In the genomic region with DNA sequence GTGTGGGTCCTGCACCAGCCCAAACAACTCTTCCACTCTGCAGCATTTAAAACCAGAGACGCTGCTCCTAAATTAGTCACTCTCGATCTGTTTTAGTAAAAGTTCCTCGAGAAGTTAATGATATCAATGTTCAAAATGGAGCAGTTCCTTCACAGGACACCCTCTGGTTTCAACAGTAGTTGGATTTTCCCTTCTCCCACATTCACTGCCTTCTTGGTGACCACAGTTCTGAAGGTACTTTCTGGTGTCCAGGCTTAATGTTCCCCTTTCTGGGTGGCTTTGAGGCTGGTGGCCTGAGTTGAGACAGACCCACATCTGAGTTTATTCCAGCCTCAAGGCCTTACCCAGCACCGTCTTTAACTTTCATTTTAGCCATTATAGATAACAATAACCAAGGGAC, we compare ENCODE assay signal across 32 cellular contexts.
"Had no signal": no experiment of that assay in that cellular context is flagged by ENCODE, and none has a peak within 500 bp of the region (broad histone marks: within the 10 kb centered on the region; RNA-seq: fewer than 3 reads in every experiment).

No MANE protein-coding gene starts in this region.

- H3K36me3 Mint-ChIP-seq: activated CD4-positive, alpha-beta memory T cell treated with anti-CD3 and anti-CD28 coated beads for 36 hours; activated CD8-positive, alpha-beta memory T cell treated with anti-CD3 and anti-CD28 coated beads, Interleukin-2, amount 10 ng/mL, durations not matched to agents 7 days and 5 days; activated naive CD4-positive, alpha-beta T cell treated with anti-CD3 and anti-CD28 coated beads, Interleukin-2, amount 10 ng/mL, durations not matched to agents 7 days and 5 days; activated naive CD8-positive, alpha-beta T cell treated with anti-CD3 and anti-CD28 coated beads, Interleukin-2, amount 10 ng/mL, durations not matched to agents 7 days and 5 days; brain had no signal

- H3K27me3 Mint-ChIP-seq: activated B cell treated with CpG ODN at 0.5 μM for 24 hours; activated CD4-positive, alpha-beta memory T cell treated with anti-CD3 and anti-CD28 coated beads for 36 hours; activated CD4-positive, alpha-beta T cell treated with anti-CD3 and anti-CD28 coated beads, Interleukin-2, amount 10 ng/mL, durations not matched to agents 24 days and 14 days; activated CD8-positive, alpha-beta memory T cell treated with anti-CD3 and anti-CD28 coated beads, Interleukin-2, amount 10 ng/mL, durations not matched to agents 7 days and 5 days; activated naive CD4-positive, alpha-beta T cell treated with anti-CD3 and anti-CD28 coated beads, Interleukin-2, amount 10 ng/mL, durations not matched to agents 7 days and 5 days; activated naive CD4-positive, alpha-beta T cell treated with anti-CD3 and anti-CD28 coated beads, Interleukin-2, amount 50 U/mL, for 24 hours; activated naive CD8-positive, alpha-beta T cell; activated naive CD8-positive, alpha-beta T cell treated with anti-CD3 and anti-CD28 coated beads, Interleukin-2, amount 10 ng/mL, durations not matched to agents 7 days and 5 days; activated naive CD8-positive, alpha-beta T cell treated with anti-CD3 and anti-CD28 coated beads, Interleukin-2, amount 50 U/mL, for 24 hours; activated T-cell treated with anti-CD3 and anti-CD28 coated beads, Interleukin-2, amount 50 U/mL, for 24 hours; brain; central memory CD8-positive, alpha-beta T cell had no signal

- H3K4me3 Mint-ChIP-seq: activated B cell treated with CpG ODN at 0.5 μM for 24 hours; activated CD4-positive, alpha-beta memory T cell treated with anti-CD3 and anti-CD28 coated beads for 36 hours; activated CD4-positive, alpha-beta T cell treated with anti-CD3 and anti-CD28 coated beads, Interleukin-2, amount 10 ng/mL, durations not matched to agents 24 days and 14 days; activated CD8-positive, alpha-beta memory T cell treated with anti-CD3 and anti-CD28 coated beads, Interleukin-2, amount 10 ng/mL, durations not matched to agents 7 days and 5 days; activated CD8-positive, alpha-beta T cell treated with anti-CD3 and anti-CD28 coated beads, Interleukin-2, amount 10 ng/mL, durations not matched to agents 7 days and 5 days; activated naive CD4-positive, alpha-beta T cell treated with anti-CD3 and anti-CD28 coated beads, Interleukin-2, amount 10 ng/mL, durations not matched to agents 7 days and 5 days; activated naive CD4-positive, alpha-beta T cell treated with anti-CD3 and anti-CD28 coated beads, Interleukin-2, amount 50 U/mL, for 24 hours; activated naive CD8-positive, alpha-beta T cell; activated naive CD8-positive, alpha-beta T cell treated with anti-CD3 and anti-CD28 coated beads, Interleukin-2, amount 10 ng/mL, durations not matched to agents 7 days and 5 days; activated naive CD8-positive, alpha-beta T cell treated with anti-CD3 and anti-CD28 coated beads, Interleukin-2, amount 50 U/mL, for 24 hours; activated T-cell treated with anti-CD3 and anti-CD28 coated beads, Interleukin-2, amount 50 U/mL, for 24 hours; brain; central memory CD8-positive, alpha-beta T cell; T-helper 1 cell treated with Interleukin-12 subunit alpha and Interleukin-12 subunit beta and Interleukin-4 antibody, amounts not matched to agents 30 μg/mL and 1 μg/mL, for 36 hours; T-helper 2 cell treated with Interferon-gamma antibody and Interleukin-4, amounts not matched to agents 5 μg/mL and 100 μg/mL, for 36 hours had no signal

- ATAC-seq: activated CD8-positive, alpha-beta memory T cell treated with anti-CD3 and anti-CD28 coated beads, Interleukin-2, amount 10 ng/mL, durations not matched to agents 7 days and 5 days; activated CD8-positive, alpha-beta T cell treated with anti-CD3 and anti-CD28 coated beads, Interleukin-2, amount 10 ng/mL, durations not matched to agents 7 days and 5 days; activated naive CD8-positive, alpha-beta T cell treated with anti-CD3 and anti-CD28 coated beads, Interleukin-2, amount 50 U/mL, for 24 hours had no signal

- H3K4me1 Mint-ChIP-seq: activated B cell treated with CpG ODN at 0.5 μM for 24 hours; activated CD4-positive, alpha-beta T cell treated with anti-CD3 and anti-CD28 coated beads, Interleukin-2, amount 10 ng/mL, durations not matched to agents 24 days and 14 days; activated CD8-positive, alpha-beta memory T cell treated with anti-CD3 and anti-CD28 coated beads, Interleukin-2, amount 10 ng/mL, durations not matched to agents 7 days and 5 days; activated naive CD4-positive, alpha-beta T cell treated with anti-CD3 and anti-CD28 coated beads, Interleukin-2, amount 10 ng/mL, durations not matched to agents 7 days and 5 days; activated naive CD4-positive, alpha-beta T cell treated with anti-CD3 and anti-CD28 coated beads, Interleukin-2, amount 50 U/mL, for 24 hours; activated naive CD8-positive, alpha-beta T cell treated with anti-CD3 and anti-CD28 coated beads, Interleukin-2, amount 10 ng/mL, durations not matched to agents 7 days and 5 days; activated naive CD8-positive, alpha-beta T cell treated with anti-CD3 and anti-CD28 coated beads, Interleukin-2, amount 50 U/mL, for 24 hours; central memory CD8-positive, alpha-beta T cell had no signal

- DNase-seq: activated B cell treated with CpG ODN at 0.5 μM for 24 hours; activated CD4-positive, alpha-beta memory T cell treated with anti-CD3 and anti-CD28 coated beads for 36 hours; activated CD4-positive, alpha-beta T cell treated with anti-CD3 and anti-CD28 coated beads for 4 hours; activated CD4-positive, alpha-beta T cell treated with anti-CD3 and anti-CD28 coated beads, Interleukin-2, amount 10 ng/mL, durations not matched to agents 24 days and 14 days; activated CD4-positive, alpha-beta T cell treated with anti-CD3 and anti-CD28 coated beads, Interleukin-2, amount 50 U/mL, for 1 hour; activated CD4-positive, alpha-beta T cell treated with anti-CD3 and anti-CD28 coated beads, Interleukin-2, amount 50 U/mL, for 4 hours; activated CD4-positive, CD25-positive, alpha-beta regulatory T cell treated with anti-CD3 and anti-CD28 coated beads, Interleukin-2, amount 50 U/mL, for 72 hours; activated CD8-positive, alpha-beta memory T cell treated with anti-CD3 and anti-CD28 coated beads for 24 hours; activated CD8-positive, alpha-beta memory T cell treated with anti-CD3 and anti-CD28 coated beads, Interleukin-2, amount 10 ng/mL, durations not matched to agents 7 days and 5 days; activated CD8-positive, alpha-beta memory T cell treated with anti-CD3 and anti-CD28 coated beads, Interleukin-2, amount 50 U/mL, for 48 hours; activated CD8-positive, alpha-beta T cell treated with anti-CD3 and anti-CD28 coated beads, Interleukin-2, amount 10 ng/mL, durations not matched to agents 7 days and 5 days; activated effector memory CD4-positive, alpha-beta T cell treated with Interleukin-2 at 50 U/mL for 16 hours; activated gamma-delta T cell; activated naive CD4-positive, alpha-beta T cell treated with anti-CD3 and anti-CD28 coated beads, Interleukin-2, amount 10 ng/mL, durations not matched to agents 7 days and 5 days; activated naive CD4-positive, alpha-beta T cell treated with Interleukin-2 at 50 U/mL for 16 hours; activated naive CD8-positive, alpha-beta T cell treated with anti-CD3 and anti-CD28 coated beads, Interleukin-2, amount 10 ng/mL, durations not matched to agents 7 days and 5 days; activated naive CD8-positive, alpha-beta T cell treated with anti-CD3 and anti-CD28 coated beads, Interleukin-2, amount 50 U/mL, for 24 hours; activated T-cell treated with anti-CD3 and anti-CD28 coated beads, Interleukin-2, amount 50 U/mL, for 24 hours; activated T-cell treated with anti-CD3 and anti-CD28 coated beads, Interleukin-2, amount 50 U/mL, for 48 hours; amygdala; anterior cingulate cortex; caudate nucleus; cerebellar nuclear complex; T-helper 2 cell; T-helper 9 cell had no signal

- H3K27ac Mint-ChIP-seq: activated B cell treated with CpG ODN at 0.5 μM for 24 hours; activated CD4-positive, alpha-beta memory T cell treated with anti-CD3 and anti-CD28 coated beads for 36 hours; activated CD4-positive, alpha-beta T cell treated with anti-CD3 and anti-CD28 coated beads, Interleukin-2, amount 10 ng/mL, durations not matched to agents 24 days and 14 days; activated CD8-positive, alpha-beta memory T cell treated with anti-CD3 and anti-CD28 coated beads, Interleukin-2, amount 10 ng/mL, durations not matched to agents 7 days and 5 days; activated CD8-positive, alpha-beta T cell treated with anti-CD3 and anti-CD28 coated beads, Interleukin-2, amount 10 ng/mL, durations not matched to agents 7 days and 5 days; activated naive CD4-positive, alpha-beta T cell treated with anti-CD3 and anti-CD28 coated beads, Interleukin-2, amount 10 ng/mL, durations not matched to agents 7 days and 5 days; activated naive CD4-positive, alpha-beta T cell treated with anti-CD3 and anti-CD28 coated beads, Interleukin-2, amount 50 U/mL, for 24 hours; activated naive CD8-positive, alpha-beta T cell; activated naive CD8-positive, alpha-beta T cell treated with anti-CD3 and anti-CD28 coated beads, Interleukin-2, amount 10 ng/mL, durations not matched to agents 7 days and 5 days; activated naive CD8-positive, alpha-beta T cell treated with anti-CD3 and anti-CD28 coated beads, Interleukin-2, amount 50 U/mL, for 24 hours; activated T-cell treated with anti-CD3 and anti-CD28 coated beads, Interleukin-2, amount 50 U/mL, for 24 hours; activated T-helper 2 cell treated with anti-CD3 and anti-CD28 coated beads, Interferon-gamma antibody, Interleukin-2, Interleukin-4, amounts not matched to agents 10 μg/mL and 5 μg/mL and 100 μg/mL, durations not matched to agents 14 hours and 24 hours and 36 hours; brain; T-helper 1 cell treated with Interleukin-12 subunit alpha and Interleukin-12 subunit beta and Interleukin-4 antibody, amounts not matched to agents 30 μg/mL and 1 μg/mL, for 36 hours; T-helper 2 cell treated with Interferon-gamma antibody and Interleukin-4, amounts not matched to agents 5 μg/mL and 100 μg/mL, for 36 hours had no signal

- H3K9me3 Mint-ChIP-seq: activated B cell treated with CpG ODN at 0.5 μM for 24 hours; activated CD4-positive, alpha-beta memory T cell treated with anti-CD3 and anti-CD28 coated beads for 36 hours; activated naive CD4-positive, alpha-beta T cell treated with anti-CD3 and anti-CD28 coated beads, Interleukin-2, amount 50 U/mL, for 24 hours; activated T-cell treated with anti-CD3 and anti-CD28 coated beads, Interleukin-2, amount 50 U/mL, for 24 hours; central memory CD8-positive, alpha-beta T cell had no signal
